12 cellular contexts compared by ENCODE assay signal in the genomic region with DNA sequence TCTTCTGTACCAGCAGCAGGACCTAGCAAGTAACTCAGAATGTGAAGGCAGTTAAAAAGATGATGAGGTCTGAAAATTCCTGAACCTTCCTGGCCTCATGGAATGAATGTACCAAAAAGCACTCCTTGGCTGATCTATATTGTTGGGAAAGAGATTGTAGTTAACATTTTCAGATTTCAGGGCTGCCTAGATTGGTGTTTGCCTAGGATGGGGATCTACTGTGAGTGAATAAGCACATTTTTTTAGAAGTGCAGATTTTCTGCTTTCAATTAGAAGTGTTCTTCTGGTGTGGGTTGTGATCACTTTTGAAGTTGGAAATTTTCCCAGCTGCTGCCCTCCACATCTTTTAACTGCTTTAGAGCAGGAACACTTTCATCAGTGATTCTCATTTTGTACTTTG. TPM values are rescaled to one million over a fixed set of nuclear protein-coding genes. Genes with fewer than 3 reads are reported as not detected.
DNase-seq lines count a peak whose midpoint lies in the region; ATAC-seq lines count a peak whose summit lies in the region.
"Had no signal": no experiment of that assay in that cellular context is flagged by ENCODE, and none has a peak within 500 bp of the region (broad histone marks: within the 10 kb centered on the region; RNA-seq: fewer than 3 reads in every experiment).

No MANE protein-coding gene starts in this region.

- peak overlapping the region; percentile 21 for H3K27ac ChIP-seq in substantia nigra (ENCODE audit: low read depth, low read length, poor library complexity, severe bottlenecking)

- ATAC-seq in T-cell (replicated peaks in 1 of 4) = no peak
- no peak for ATAC-seq in GM19463 (IDR thresholded peaks at IDR 0.05; ENCODE audit: unreplicated experiment)

- DNase-seq in activated T-cell treated with anti-CD3 and anti-CD28 coated beads, Interleukin-2, amount 50 U/mL, for 24 hours = no peak
- DNase-seq in activated T-cell treated with anti-CD3 and anti-CD28 coated beads for 4 hours (no peak), T-cell (no peak), fibroblast of peridontal ligament (ENCODE audit: extremely low read depth) (peak; percentile 87), substantia nigra (lab: John Stamatoyannopoulos, UW) (no peak), HK-2 (ENCODE audit: unreplicated experiment) (no peak), NCI-H2171 (lab: John Stamatoyannopoulos, UW) (no peak)
- DNase-seq: dorsolateral prefrontal cortex, NCI-H1105, NCI-H82, T1000 had no signal

- H3K36me3 Mint-ChIP-seq in activated T-cell treated with anti-CD3 and anti-CD28 coated beads, Interleukin-2, amount 50 U/mL, for 24 hours (ENCODE audit: low read depth) = peaks cover 80% of the 10 kb centered on the region
- peaks cover 20% of the 10 kb centered on the region for H3K36me3 Mint-ChIP-seq in T-cell

- H3K27ac Mint-ChIP-seq in activated T-cell treated with anti-CD3 and anti-CD28 coated beads, Interleukin-2, amount 50 U/mL, for 24 hours = peak overlapping the region; percentile 76
- H3K27ac Mint-ChIP-seq in T-cell = peak overlapping the region; percentile 8 to 51

- CTCF ChIA-PET in T-cell (lab: Charles Lee) = interaction anchor here in 1 of 2 donors (2.1 kb wide), 1 partner anchor 31 kb away, joined by 4 read pairs; no protein-coding TSS in a partner anchor

- H3K27me3 Mint-ChIP-seq in activated T-cell treated with anti-CD3 and anti-CD28 coated beads, Interleukin-2, amount 50 U/mL, for 24 hours = no peaks in the 10 kb centered on the region
- H3K27me3 Mint-ChIP-seq in T-cell = no peaks in the 10 kb centered on the region

- H3K4me3 Mint-ChIP-seq in activated T-cell treated with anti-CD3 and anti-CD28 coated beads, Interleukin-2, amount 50 U/mL, for 24 hours = peak overlapping the region; percentile 16
- H3K4me3 Mint-ChIP-seq in T-cell = peak overlapping the region; percentile 2 to 94 (median 11)

- no peaks in the 10 kb centered on the region for H3K9me3 Mint-ChIP-seq in activated T-cell treated with anti-CD3 and anti-CD28 coated beads, Interleukin-2, amount 50 U/mL, for 24 hours
- no peaks in the 10 kb centered on the region for H3K9me3 Mint-ChIP-seq in T-cell

- H3K4me1 Mint-ChIP-seq in activated T-cell treated with anti-CD3 and anti-CD28 coated beads, Interleukin-2, amount 50 U/mL, for 24 hours (ENCODE audit: low read depth) = peaks cover 88% of the 10 kb centered on the region
- peaks cover 92 to 95% (median 94%) of the 10 kb centered on the region in 3 donors for H3K4me1 Mint-ChIP-seq in T-cell

- POLR2A ChIA-PET in T-cell (lab: Charles Lee) = no interaction called here

RNA-seq across cellular contexts. Expression of a gene that starts 6.2 kb away (rescaled TPM):
- total RNA-seq in T-cell = 100 to 1,000 TPM in 2 of 5 donors, 10 to 100 TPM in 3; 18.4 to 210 (median 19.9) TPM
